In genomic region chr10:80443531-80443974, GRCh38 we compare ENCODE assay signal across 8 cellular contexts. TPM values are rescaled to one million over a fixed set of nuclear protein-coding genes. Genes with fewer than 3 reads are reported as not detected.
A peak's percentile ranks its signal among the peaks of the same experiment; 100 is the strongest.
DNase-seq lines count a peak whose midpoint lies in the region; ATAC-seq and TF ChIP-seq lines count a peak whose summit lies in the region.

No MANE protein-coding gene starts in this region.

- TF ChIP-seq CTCF in AG10803 (conservative IDR thresholded peaks at IDR 0.05; ENCODE audit: low read length) (peak; percentile 43), WTC11 (IDR thresholded peaks at IDR 0.05) (no peak)

- H3K9me3 Mint-ChIP-seq in WTC11, result no peaks in the 10 kb centered on the region

- no peaks in the 10 kb centered on the region for H3K36me3 Mint-ChIP-seq in WTC11

- H3K4me1 Mint-ChIP-seq in WTC11, result peaks cover 19% of the 10 kb centered on the region

- no peaks in the 10 kb centered on the region for H3K9me2 ChIP-seq in Karpas-422 (replicated peaks; ENCODE audit: insufficient read depth, low read length)

- ATAC-seq in GM18867 (IDR thresholded peaks at IDR 0.05; ENCODE audit: unreplicated experiment), result peak; percentile 84
- ATAC-seq in WTC11, result peak; percentile 74
- ATAC-seq in HG02588 (IDR thresholded peaks at IDR 0.05; ENCODE audit: unreplicated experiment), result no peak
- no peak for ATAC-seq in GM18520 (IDR thresholded peaks at IDR 0.05; ENCODE audit: unreplicated experiment)

- POLR2A ChIA-PET in WTC11 (lab: Charles Lee), result interaction anchor here (1.5 kb wide), 1 partner anchor 62 kb away, joined by 6 read pairs; no protein-coding TSS in a partner anchor

- no peak overlapping the region for H3K4me3 Mint-ChIP-seq in WTC11

- H3K27ac Mint-ChIP-seq in WTC11, result no peak overlapping the region

- no peaks in the 10 kb centered on the region for H3K27me3 ChIP-seq in Karpas-422 (ENCODE audit: low read length)

- no peaks in the 10 kb centered on the region for H3K9me3 ChIP-seq in Karpas-422 (ENCODE audit: low read length)

- no peaks in the 10 kb centered on the region for H3K27me3 Mint-ChIP-seq in WTC11 (ENCODE audit: low read depth)

- CTCF ChIA-PET in WTC11 (lab: Charles Lee), result interaction anchor here (0.7 to 34.2 kb wide), 20 partner anchors 8 to 236 kb away, joined by 3 to 802 read pairs (median 9); partner anchors contain the start of gene PRXL2A

- H2AFZ ChIP-seq in Karpas-422 (ENCODE audit: low read length), result no peak overlapping the region

- DNase-seq in AG10803 (ENCODE audit: low read depth) (peak; percentile 35), Karpas-422 (peak; percentile 49), WTC11 (ENCODE audit: low spot score) (peak; percentile 19), iPS-NIHi11 (ENCODE audit: low spot score) (peak; percentile 33)
- DNase-seq in stimulated activated CD4-positive, alpha-beta T cell treated with anti-CD3 and anti-CD28 coated beads, Interleukin-15, amount 100 ng/mL, for 24 hours, result no peak

- H3K4me3 ChIP-seq in AG10803 (ENCODE audit: low read length) (no peak overlapping the region), Karpas-422 (ENCODE audit: low read length) (no peak overlapping the region)

- H3K27ac ChIP-seq in Karpas-422 (ENCODE audit: low read length), result no peak overlapping the region

- H4K20me1 ChIP-seq in Karpas-422 (ENCODE audit: insufficient read depth, low read depth, low read length), result no peaks in the 10 kb centered on the region; the same call in 1 of the 2 replicates

- H3K4me2 ChIP-seq in Karpas-422 (ENCODE audit: low read depth, low read length, poor library complexity, severe bottlenecking), result no peak overlapping the region

- no peaks in the 10 kb centered on the region for H3K4me1 ChIP-seq in Karpas-422 (ENCODE audit: low read length)

- H3K79me2 ChIP-seq in Karpas-422 (ENCODE audit: low read length), result no peaks in the 10 kb centered on the region

- H3K9ac ChIP-seq in Karpas-422 (ENCODE audit: low read length), result no peak overlapping the region

- H3K36me3 ChIP-seq in Karpas-422 (ENCODE audit: insufficient read depth, low read length), result no peaks in the 10 kb centered on the region

TF ChIP-seq in WTC11, 78 proteins besides CTCF, POLR2A, EP300 and RAD21:
- TF ChIP-seq MXD4 (CRISPR knock-in tag; IDR thresholded peaks at IDR 0.05; ENCODE audit: borderline replicate concordance) (no peak), USF1 (CRISPR knock-in tag; IDR thresholded peaks at IDR 0.05) (no peak)
TF ChIP-seq in WTC11: peak in this region for 0.

RNA-seq across cellular contexts. Expression of gene TSPAN14, which starts 10.6 kb away (rescaled TPM):
- total RNA-seq in Karpas-422 (2014; rRNA removed; shearing (Covaris generic); ENCODE audit: low replicate concordance), result 3.4 TPM in 2 replicates
- total RNA-seq in WTC11 (2021), result 64.0 to 73.5 TPM (median 72.1 TPM) in 3 replicates

RNA-seq across cellular contexts. Expression of gene PRXL2A, which starts 35.2 kb away (rescaled TPM):
- total RNA-seq in Karpas-422 (2014; rRNA removed; shearing (Covaris generic); ENCODE audit: low replicate concordance), result 1.7 and 7.2 TPM in 2 replicates
- 46.6 to 56.5 TPM (median 52.4 TPM) in 3 replicates for total RNA-seq in WTC11 (2021)

Comparison
In these comparisons a context has a peak if more than half of its experiments do, and no peak if none do; other contexts are left out.
1. ATAC-seq: peak in GM18867 (single experiment) and WTC11 (single experiment); none in HG02588 (single experiment) and GM18520 (single experiment).
2. RNA of gene TSPAN14, which starts 10.6 kb away (total RNA-seq): 64.0 to 73.5 TPM in WTC11; 3.4 TPM in Karpas-422; every median in the first group is over 10 times any median in the second.